23 cellular contexts compared by ENCODE assay signal in the genomic region with DNA sequence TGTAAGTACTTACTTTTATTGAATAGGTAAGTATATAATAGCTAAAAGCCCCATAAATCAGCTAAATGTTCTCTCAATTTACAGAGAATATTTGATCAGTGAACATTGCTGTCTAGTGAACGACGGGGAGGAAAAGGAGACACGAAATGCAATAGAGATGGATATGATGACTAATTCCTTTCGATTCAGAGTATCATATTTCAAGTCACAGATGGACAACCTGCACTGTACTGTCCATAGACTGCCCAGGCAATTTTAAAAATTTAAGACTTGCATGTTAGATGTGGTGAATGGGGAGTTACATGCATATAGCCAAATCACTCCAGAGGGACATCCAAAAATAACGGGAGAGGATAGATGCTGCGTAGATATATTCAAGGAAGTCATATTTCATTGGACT.
DNase-seq lines count a peak whose midpoint lies in the region; ATAC-seq, FAIRE-seq and TF ChIP-seq lines count a peak whose summit lies in the region.
"Had no signal": no experiment of that assay in that cellular context is flagged by ENCODE, and none has a peak within 500 bp of the region (broad histone marks: within the 10 kb centered on the region; RNA-seq: fewer than 3 reads in every experiment).

No MANE protein-coding gene starts in this region.

- peak; percentile 35 for DNase-seq in MCF 10A (ENCODE audit: unreplicated experiment)
- no peak for DNase-seq in mammary epithelial cell
- DNase-seq in NCI-H69 (lab: John Stamatoyannopoulos, UW): peak; percentile 93
- no peak for DNase-seq in K562 (ENCODE audit: extremely low read depth in 1 of 4, low spot score in 3 of 4)
- no peak for DNase-seq in smooth muscle cell (lab: John Stamatoyannopoulos, UW; ENCODE audit: unreplicated experiment)
- DNase-seq: CD8-positive, alpha-beta T cell; GDM1; GOT3; KBM-7; MV-4-11; NCI-H1436 treated with DMSO at 0.1 percent for 48 hours; NCI-H2029 treated with DMSO at 0.1 percent for 48 hours; NCI-H526; OCI-M1; RPMI8226; SHP77 treated with DMSO at 0.1 percent for 48 hours; T-cell; T-helper 9 cell had no signal

- intact Hi-C loops in MCF 10A (cut with micrococcal nuclease): no loop called here
- intact Hi-C loops in mammary epithelial cell (cut with micrococcal nuclease): no loop called here
- intact Hi-C loops in K562 (cut with micrococcal nuclease): no loop called here

- H3K9me3 ChIP-seq in mammary epithelial cell (replicated peaks; ENCODE audit: insufficient read depth, low read length) (no peaks in the 10 kb centered on the region), K562 (replicated peaks; ENCODE audit: control insufficient read depth, insufficient read depth, low read depth, low read length) (no peaks in the 10 kb centered on the region), smooth muscle cell (replicated peaks; ENCODE audit: low read depth) (no peaks in the 10 kb centered on the region)
- H3K9me3 ChIP-seq: BLaER1 had no signal

- no peak for TF ChIP-seq RAD21 in K562 (CRISPR knock-in tag; conservative IDR thresholded peaks at IDR 0.05 in 1 of 2, IDR thresholded peaks at IDR 0.05 in 1 of 2)

- BruUV-seq in MCF 10A (replicated peaks; lab: Mats Ljungman, UMichigan): no TSS peak
- no TSS peak for BruUV-seq in mammary epithelial cell (replicated peaks; lab: Mats Ljungman, UMichigan)
- no TSS peak for BruUV-seq in K562 (replicated peaks; lab: Mats Ljungman, UMichigan)

- dilution Hi-C loops in mammary epithelial cell (cut with HindIII; ENCODE audit: low sequenced_read_pairs): no loop called here

- H3K36me3 ChIP-seq in mammary epithelial cell (ENCODE audit: insufficient read depth, low read length) (no peaks in the 10 kb centered on the region), K562 (ENCODE audit: control insufficient read depth, insufficient read depth, low read length) (no peaks in the 10 kb centered on the region), smooth muscle cell (ENCODE audit: low read depth) (no peaks in the 10 kb centered on the region)
- H3K36me3 ChIP-seq: BLaER1 had no signal

- H4K20me1 ChIP-seq in mammary epithelial cell (ENCODE audit: insufficient read depth, low read length): no peaks in the 10 kb centered on the region
- H4K20me1 ChIP-seq in K562 (replicated peaks; ENCODE audit: control insufficient read depth, insufficient read depth, low read length): no peaks in the 10 kb centered on the region
- no peaks in the 10 kb centered on the region for H4K20me1 ChIP-seq in smooth muscle cell (ENCODE audit: low read depth)
- H4K20me1 ChIP-seq: BLaER1 had no signal

- H3K27ac Mint-ChIP-seq in MCF 10A (ENCODE audit: low read depth, unreplicated experiment): no peak overlapping the region
- H3K27ac Mint-ChIP-seq: CD8-positive, alpha-beta T cell; T-cell had no signal

- H3K9me3 Mint-ChIP-seq in MCF 10A (ENCODE audit: unreplicated experiment): no peaks in the 10 kb centered on the region

- WGBS in mammary epithelial cell (ENCODE audit: low coverage, missing lambda C conversion rate): 95% methylated on average over 6 of the region's 6 CpGs
- WGBS in K562 (ENCODE audit: insufficient coverage, low coverage, missing lambda C conversion rate): 1% methylated on average over 6 of the region's 6 CpGs
- WGBS in smooth muscle cell (ENCODE audit: low lambda C conversion rate): 95% methylated on average over 6 of the region's 6 CpGs

- no peak for TF ChIP-seq EP300 in K562 (IDR thresholded peaks at IDR 0.05; ENCODE audit: low read length)

- H3K27me3 ChIP-seq in mammary epithelial cell (ENCODE audit: insufficient read depth, low read length) (no peaks in the 10 kb centered on the region), K562 (ENCODE audit: control insufficient read depth in 2 of 2, insufficient read depth in 2 of 2, low read length in 2 of 2) (no peaks in the 10 kb centered on the region), smooth muscle cell (ENCODE audit: low read depth) (no peaks in the 10 kb centered on the region)
- H3K27me3 ChIP-seq: BLaER1 had no signal

- no peak overlapping the region for H3K27ac ChIP-seq in mammary epithelial cell (ENCODE audit: insufficient read depth, low read depth, low read length)
- H3K27ac ChIP-seq in K562 (ENCODE audit: extremely low read depth, low read depth, low read length): no peak overlapping the region
- no peak overlapping the region for H3K27ac ChIP-seq in smooth muscle cell (ENCODE audit: low read depth)
- H3K27ac ChIP-seq: BLaER1 had no signal

- CTCF ChIA-PET in MCF 10A (lab: Yijun Ruan, JAX): interaction anchor here (0.6 kb wide), 1 partner anchor 375 kb away, joined by 3 read pairs; no protein-coding TSS in a partner anchor
- CTCF ChIA-PET in mammary epithelial cell (lab: Charles Lee; ENCODE audit: low non-redundant PET): no interaction called here
- CTCF ChIA-PET in K562 (lab: Yijun Ruan, JAX; ENCODE audit: low intra/inter-chr PET ratio): no interaction called here

- no peak for FAIRE-seq in K562 (lab: Jason Lieb, UNC)
- FAIRE-seq: GM19239 had no signal

- no peaks in the 10 kb centered on the region for H3K36me3 Mint-ChIP-seq in MCF 10A (ENCODE audit: insufficient read depth, unreplicated experiment)
- H3K36me3 Mint-ChIP-seq: CD8-positive, alpha-beta T cell; T-cell had no signal

- H3K4me3 Mint-ChIP-seq in MCF 10A (ENCODE audit: unreplicated experiment): no peak overlapping the region
- H3K4me3 Mint-ChIP-seq: CD8-positive, alpha-beta T cell; T-cell had no signal

- H2AFZ ChIP-seq in mammary epithelial cell (ENCODE audit: low read depth, low read length): no peak overlapping the region
- no peak overlapping the region for H2AFZ ChIP-seq in K562 (ENCODE audit: low read depth, low read length)
- H2AFZ ChIP-seq in smooth muscle cell (ENCODE audit: low read depth): no peak overlapping the region

- POLR2A ChIA-PET in MCF 10A (lab: Yijun Ruan, JAX) (no interaction called here), K562 (lab: Yijun Ruan, JAX) (no interaction called here)

- no peaks in the 10 kb centered on the region for H3F3A ChIP-seq in smooth muscle cell (ENCODE audit: low read depth)

- H3K4me2 ChIP-seq in mammary epithelial cell (ENCODE audit: insufficient read depth, low read depth, low read length) (no peak overlapping the region), K562 (ENCODE audit: insufficient read depth, low read length) (no peak overlapping the region), smooth muscle cell (no peak overlapping the region)
- H3K4me2 ChIP-seq: BLaER1 had no signal

- no peak for TF ChIP-seq CTCF in MCF 10A (IDR thresholded peaks at IDR 0.05; ENCODE audit: unreplicated experiment)
- TF ChIP-seq CTCF in mammary epithelial cell (conservative IDR thresholded peaks at IDR 0.05 in 1 of 2, IDR thresholded peaks at IDR 0.05 in 1 of 2; ENCODE audit: extremely low read depth in 1 of 2, insufficient read depth in 1 of 2, low read depth in 1 of 2, low read length in 2 of 2): no peak
- no peak for TF ChIP-seq CTCF in K562 (IDR thresholded peaks at IDR 0.05 in 2 of 3, conservative IDR thresholded peaks at IDR 0.05 in 1 of 3; ENCODE audit: insufficient read depth in 2 of 3, low read depth in 1 of 3, low read length in 3 of 3)
- no peak for TF ChIP-seq CTCF in smooth muscle cell (IDR thresholded peaks at IDR 0.05; ENCODE audit: borderline replicate concordance, insufficient read depth, poor library complexity, severe bottlenecking)

- no peaks in the 10 kb centered on the region for H3K9me1 ChIP-seq in K562 (ENCODE audit: control insufficient read depth, insufficient read depth, low read length)

- H3K4me1 Mint-ChIP-seq in MCF 10A (ENCODE audit: insufficient read depth, unreplicated experiment): no peaks in the 10 kb centered on the region
- H3K4me1 Mint-ChIP-seq: T-cell had no signal

- no peaks in the 10 kb centered on the region for H3K27me3 Mint-ChIP-seq in MCF 10A (ENCODE audit: insufficient read depth, unreplicated experiment)
- H3K27me3 Mint-ChIP-seq: T-cell had no signal

- ATAC-seq in K562 (no peak), esophagus mucosa (no peak), GM19351 (IDR thresholded peaks at IDR 0.05; ENCODE audit: unreplicated experiment) (no peak)
- ATAC-seq: CD8-positive, alpha-beta T cell; SK-N-SH treated with all-trans-retinoic acid at 6 μM for 48 hours; T-cell had no signal

- in situ Hi-C loops in mammary epithelial cell (cut with MboI; ENCODE audit: low sequenced_read_pairs in 2 of 2): no loop called here
- in situ Hi-C loops in K562 (cut with MboI): no loop called here

- TF ChIP-seq POLR2A in K562 (conservative IDR thresholded peaks at IDR 0.05): no peak

- H3K4me1 ChIP-seq in mammary epithelial cell (ENCODE audit: insufficient read depth, low read length) (no peaks in the 10 kb centered on the region), K562 (replicated peaks in 1 of 2; ENCODE audit: control insufficient read depth in 2 of 2, insufficient read depth in 2 of 2, low read length in 2 of 2) (no peaks in the 10 kb centered on the region), smooth muscle cell (ENCODE audit: low read depth) (no peaks in the 10 kb centered on the region)
- H3K4me1 ChIP-seq: BLaER1 had no signal

- no peak overlapping the region for H3K4me3 ChIP-seq in mammary epithelial cell (replicated peaks in 1 of 3; ENCODE audit: insufficient read depth in 1 of 3, low read depth in 2 of 3, low read length in 3 of 3)
- no peak overlapping the region for H3K4me3 ChIP-seq in K562
- H3K4me3 ChIP-seq in smooth muscle cell: no peak overlapping the region
- H3K4me3 ChIP-seq: BLaER1 had no signal

- no peak overlapping the region for H3K9ac ChIP-seq in mammary epithelial cell (ENCODE audit: insufficient read depth, low read length)
- no peak overlapping the region for H3K9ac ChIP-seq in K562 (ENCODE audit: insufficient read depth in 1 of 2, low read depth in 2 of 2, low read length in 2 of 2)
- H3K9ac ChIP-seq in smooth muscle cell (ENCODE audit: low read depth): no peak overlapping the region
- H3K9ac ChIP-seq: BLaER1 had no signal

- H3K79me2 ChIP-seq in mammary epithelial cell (ENCODE audit: insufficient read depth, low read length): no peaks in the 10 kb centered on the region
- no peaks in the 10 kb centered on the region for H3K79me2 ChIP-seq in K562 (ENCODE audit: control insufficient read depth, insufficient read depth, low read length)
- no peaks in the 10 kb centered on the region for H3K79me2 ChIP-seq in smooth muscle cell (ENCODE audit: low read depth)

TF ChIP-seq in K562, 482 proteins besides CTCF, POLR2A, EP300 and RAD21 (continues in another document):
- TF ChIP-seq, protein P1, sequence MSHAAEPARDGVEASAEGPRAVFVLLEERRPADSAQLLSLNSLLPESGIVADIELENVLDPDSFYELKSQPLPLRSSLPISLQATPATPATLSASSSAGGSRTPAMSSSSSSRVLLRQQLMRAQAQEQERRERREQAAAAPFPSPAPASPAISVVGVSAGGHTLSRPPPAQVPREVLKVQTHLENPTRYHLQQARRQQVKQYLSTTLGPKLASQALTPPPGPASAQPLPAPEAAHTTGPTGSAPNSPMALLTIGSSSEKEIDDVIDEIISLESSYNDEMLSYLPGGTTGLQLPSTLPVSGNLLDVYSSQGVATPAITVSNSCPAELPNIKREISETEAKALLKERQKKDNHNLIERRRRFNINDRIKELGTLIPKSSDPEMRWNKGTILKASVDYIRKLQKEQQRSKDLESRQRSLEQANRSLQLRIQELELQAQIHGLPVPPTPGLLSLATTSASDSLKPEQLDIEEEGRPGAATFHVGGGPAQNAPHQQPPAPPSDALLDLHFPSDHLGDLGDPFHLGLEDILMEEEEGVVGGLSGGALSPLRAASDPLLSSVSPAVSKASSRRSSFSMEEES (CRISPR knock-in tag; IDR thresholded peaks at IDR 0.05): 0 out of 2 replicates have a peak, but pooled peaks have one; percentile 4

Comparison
In these comparisons a context has a peak if more than half of its experiments do, and no peak if none do; other contexts are left out.
1. DNase-seq: peak in MCF 10A (single experiment) and NCI-H69 (single experiment); none in mammary epithelial cell (single experiment), K562 (0 of 4) and smooth muscle cell (single experiment).